Comparison of ENCODE assay signal across 12 cellular contexts in the genomic region with DNA sequence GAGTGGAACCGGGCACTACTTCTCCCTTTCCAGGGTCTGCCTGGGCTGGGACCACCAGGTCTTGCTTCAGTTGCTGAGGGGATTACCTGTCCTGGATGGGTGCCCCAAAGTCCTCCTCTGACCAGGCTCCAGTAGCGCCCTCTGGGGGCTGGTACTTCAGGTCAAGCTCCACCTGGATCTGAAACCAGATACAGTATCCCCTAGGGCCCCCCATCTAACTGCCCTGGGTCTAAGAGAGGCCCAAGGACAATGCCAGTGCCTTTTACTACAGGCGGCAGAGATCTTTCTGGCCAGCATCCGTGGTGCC. TPM values are rescaled to one million over a fixed set of nuclear protein-coding genes. Genes with fewer than 3 reads are reported as not detected.
A peak's percentile ranks its signal among the peaks of the same experiment; 100 is the strongest.
DNase-seq lines count a peak whose midpoint lies in the region; ATAC-seq and TF ChIP-seq lines count a peak whose summit lies in the region.
"Had no signal": no experiment of that assay in that cellular context is flagged by ENCODE, and none has a peak within 500 bp of the region (broad histone marks: within the 10 kb centered on the region; RNA-seq: fewer than 3 reads in every experiment).

No MANE protein-coding gene starts in this region.

- H3K9ac ChIP-seq in PC-3 (ENCODE audit: low read length) = no peak overlapping the region

- no peaks in the 10 kb centered on the region for H3K9me3 ChIP-seq in PC-3 (ENCODE audit: low read length)
- H3K9me3 ChIP-seq: left ventricle myocardium inferior had no signal

- no peak overlapping the region for H3K4me3 ChIP-seq in PC-3 (ENCODE audit: low read length)
- H3K4me3 ChIP-seq in fibroblast of mammary gland (ENCODE audit: control insufficient read depth, low read depth, low read length) = no peak overlapping the region
- H3K4me3 ChIP-seq: left ventricle myocardium inferior had no signal

- ATAC-seq in PC-3 (no peak), HG03108 (IDR thresholded peaks at IDR 0.05; ENCODE audit: unreplicated experiment) (no peak)
- ATAC-seq: sciatic nerve had no signal

- peaks cover 18% of the 10 kb centered on the region for H3K79me2 ChIP-seq in PC-3 (ENCODE audit: low read length)

- no peak overlapping the region for H3K4me2 ChIP-seq in PC-3 (ENCODE audit: low read length)

- peaks cover 24% of the 10 kb centered on the region for H3K4me1 ChIP-seq in PC-3 (ENCODE audit: insufficient read depth, low read length)

- intact Hi-C loops in PC-3 (cut with micrococcal nuclease) = loop anchor here (5.0 kb wide), 1 partner anchor 37 kb away; no protein-coding TSS in a partner anchor

- H3F3A ChIP-seq in PC-3 (ENCODE audit: low read length, unreplicated experiment) = no peaks in the 10 kb centered on the region

- H3K36me3 ChIP-seq in PC-3 (ENCODE audit: low read depth, low read length) = no peaks in the 10 kb centered on the region; the same call in 1 of the 2 replicates
- H3K36me3 ChIP-seq: left ventricle myocardium inferior had no signal

- POLR2A ChIA-PET in PC-3 (lab: Charles Lee; ENCODE audit: unreplicated experiment) = no interaction called here

- no peak overlapping the region for H3K27ac ChIP-seq in PC-3 (ENCODE audit: low read length)
- H3K27ac ChIP-seq: left ventricle myocardium inferior had no signal

- CTCF ChIA-PET in PC-3 (lab: Charles Lee) = interaction anchor here (0.5 kb wide), 1 partner anchor 93 kb away, joined by 3 read pairs; no protein-coding TSS in a partner anchor

- DNase-seq in 8988T = peak; percentile 76
- DNase-seq in ELF-1 (ENCODE audit: low read depth, low spot score) = peak; percentile 56
- DNase-seq in PC-3 = no peak
- DNase-seq in fibroblast of mammary gland (ENCODE audit: low read depth) = no peak
- no peak for DNase-seq in T-helper 1 cell
- DNase-seq in NK-92 treated with Interleukin-12 subunit alpha and Interleukin-12 subunit beta, amount 100 ng/mL, for 24 hours (lab: John Stamatoyannopoulos, UW) = no peak
- DNase-seq in T-helper 2 cell = no peak
- DNase-seq: activated CD8-positive, alpha-beta memory T cell treated with anti-CD3 and anti-CD28 coated beads, Interleukin-2, amount 50 U/mL, for 48 hours; left ventricle myocardium inferior; stimulated activated naive CD4-positive, alpha-beta T cell had no signal

- H3K9me2 ChIP-seq in PC-3 (replicated peaks; ENCODE audit: low read length) = no peaks in the 10 kb centered on the region

- BruUV-seq in PC-3 (replicated peaks; lab: Mats Ljungman, UMichigan) = no TSS peak

- TF ChIP-seq CTCF in PC-3 (conservative IDR thresholded peaks at IDR 0.05; ENCODE audit: low read depth, low read length) (peak; percentile 62), fibroblast of mammary gland (conservative IDR thresholded peaks at IDR 0.05; ENCODE audit: control insufficient read depth, insufficient read depth, low read depth, low read length) (peak; percentile 27)

- H2AFZ ChIP-seq in PC-3 (ENCODE audit: low read length) = no peak overlapping the region

- H3K27me3 ChIP-seq in PC-3 (ENCODE audit: low read length) = no peaks in the 10 kb centered on the region

- no peaks in the 10 kb centered on the region for H4K20me1 ChIP-seq in PC-3 (ENCODE audit: low read length)

RNA-seq across cellular contexts. Expression of a gene that starts 11.2 kb away (rescaled TPM):
- total RNA-seq in PC-3 (2014; rRNA removed) = 7.9 and 9.7 TPM in 2 replicates

Comparison
In these comparisons a context has a peak if more than half of its experiments do, and no peak if none do; other contexts are left out.
1. DNase-seq: peak in 8988T (single experiment) and ELF-1 (single experiment); none in PC-3 (single experiment), fibroblast of mammary gland (single experiment), T-helper 1 cell (0 of 5), NK-92 treated with Interleukin-12 subunit alpha and Interleukin-12 subunit beta, amount 100 ng/mL, for 24 hours (single experiment) and T-helper 2 cell (0 of 5).